ENCODE assay signal across 28 cellular contexts in genomic region chr7:109354552-109354951, GRCh38.
"Had no signal": no experiment of that assay in that cellular context is flagged by ENCODE, and none has a peak within 500 bp of the region (broad histone marks: within the 10 kb centered on the region; RNA-seq: fewer than 3 reads in every experiment).

No MANE protein-coding gene starts in this region.

- H3K4me3 ChIP-seq: neural progenitor cell, ovary, psoas muscle, right lobe of liver, sigmoid colon, stomach, thoracic aorta, thyroid gland, tibial nerve, upper lobe of left lung, vagina had no signal

- ATAC-seq: natural killer cell; psoas muscle; right cardiac atrium; right lobe of liver; stimulated activated effector memory CD8-positive, alpha-beta T cell treated with anti-CD3 and anti-CD28 coated beads, Interleukin-12 subunit alpha, Interleukin-12 subunit beta, amount 100 ng/mL, for 72 hours; stimulated activated naive B cell treated with anti-CD40 and anti-IgM and Interleukin-4, amounts not matched to agents 10 μg/mL and 1 μg/mL and 100 μg/mL, for 72 hours had no signal

- FAIRE-seq: urothelium cell line had no signal

- H3K4me1 ChIP-seq: neural progenitor cell, parathyroid adenoma, psoas muscle, right lobe of liver, sigmoid colon, stomach, thyroid gland, tibial nerve, upper lobe of left lung, vagina had no signal

- H3K9ac ChIP-seq: neural progenitor cell, parathyroid adenoma had no signal

- H3K9me3 Mint-ChIP-seq: nephron; neural progenitor cell; stimulated activated naive CD8-positive, alpha-beta T cell treated with anti-CD3 and anti-CD28 coated beads, Interleukin-15, Interleukin-2, amounts not matched to agents 100 ng/mL and 50 ng/mL, for 24 hours had no signal

- H3K36me3 ChIP-seq: neural progenitor cell, ovary, right lobe of liver, sigmoid colon, stomach, thoracic aorta, thyroid gland, tibial nerve, upper lobe of left lung, vagina had no signal

- H3K27ac ChIP-seq: ovary, parathyroid adenoma, psoas muscle, right lobe of liver, sigmoid colon, stomach, thoracic aorta, thyroid gland, tibial nerve, upper lobe of left lung, vagina had no signal

- H3K9me3 ChIP-seq: ovary, psoas muscle, right lobe of liver, sigmoid colon, stomach, thoracic aorta, thyroid gland, tibial nerve, upper lobe of left lung, vagina had no signal

- H3K27ac Mint-ChIP-seq: natural killer cell; nephron; progenitor cell of endocrine pancreas; stimulated activated effector memory CD8-positive, alpha-beta T cell treated with anti-CD3 and anti-CD28 coated beads, Interleukin-12 subunit alpha, Interleukin-12 subunit beta, amount 100 ng/mL, for 72 hours; stimulated activated naive B cell treated with anti-CD40 and anti-IgM and Interleukin-4, amounts not matched to agents 10 μg/mL and 1 μg/mL and 100 μg/mL, for 72 hours; stimulated activated naive CD8-positive, alpha-beta T cell treated with anti-CD3 and anti-CD28 coated beads, Interleukin-15, Interleukin-2, amounts not matched to agents 100 ng/mL and 50 ng/mL, for 24 hours had no signal

- H3K4me1 Mint-ChIP-seq: natural killer cell; nephron; neural progenitor cell; stimulated activated effector memory CD8-positive, alpha-beta T cell treated with anti-CD3 and anti-CD28 coated beads, Interleukin-12 subunit alpha, Interleukin-12 subunit beta, amount 100 ng/mL, for 72 hours; stimulated activated naive B cell treated with anti-CD40 and anti-IgM and Interleukin-4, amounts not matched to agents 10 μg/mL and 1 μg/mL and 100 μg/mL, for 72 hours had no signal

- H3K36me3 Mint-ChIP-seq: neural progenitor cell; stimulated activated effector memory CD8-positive, alpha-beta T cell treated with anti-CD3 and anti-CD28 coated beads, Interleukin-12 subunit alpha, Interleukin-12 subunit beta, amount 100 ng/mL, for 72 hours; stimulated activated naive B cell treated with anti-CD40 and anti-IgM and Interleukin-4, amounts not matched to agents 10 μg/mL and 1 μg/mL and 100 μg/mL, for 72 hours had no signal

- H3K4me3 Mint-ChIP-seq: natural killer cell; nephron; neural progenitor cell; stimulated activated effector memory CD8-positive, alpha-beta T cell treated with anti-CD3 and anti-CD28 coated beads, Interleukin-12 subunit alpha, Interleukin-12 subunit beta, amount 100 ng/mL, for 72 hours; stimulated activated naive B cell treated with anti-CD40 and anti-IgM and Interleukin-4, amounts not matched to agents 10 μg/mL and 1 μg/mL and 100 μg/mL, for 72 hours; stimulated activated naive CD8-positive, alpha-beta T cell treated with anti-CD3 and anti-CD28 coated beads, Interleukin-15, Interleukin-2, amounts not matched to agents 100 ng/mL and 50 ng/mL, for 24 hours had no signal

- DNase-seq: natural killer cell; occipital lobe; ovary; psoas muscle; right lobe of liver; sigmoid colon; small intestine; stimulated activated CD4-positive, alpha-beta T cell treated with anti-CD3 and anti-CD28 coated beads, Interleukin-15, amount 100 ng/mL, for 24 hours; stimulated activated CD4-positive, alpha-beta T cell treated with anti-CD3 and anti-CD28 coated beads, Interleukin-2, amount 100 ng/mL, for 24 hours; stimulated activated CD4-positive, alpha-beta T cell treated with anti-CD3 and anti-CD28 coated beads, Interleukin-2, amount 100 ng/mL, for 48 hours; stimulated activated CD4-positive, alpha-beta T cell treated with anti-CD3 and anti-CD28 coated beads, Interleukin-4, amount 100 ng/mL, for 24 hours; stimulated activated naive B cell treated with anti-CD40 and anti-IgM and Interleukin-4, amounts not matched to agents 10 μg/mL and 1 μg/mL and 100 μg/mL, for 72 hours; stimulated activated naive CD4-positive, alpha-beta T cell treated with Interleukin-2 at 50 U/mL for 16 hours; stomach; thyroid gland; trophoblast cell; upper lobe of left lung had no signal

- H3K27me3 Mint-ChIP-seq: progenitor cell of endocrine pancreas; stimulated activated naive B cell treated with anti-CD40 and anti-IgM and Interleukin-4, amounts not matched to agents 10 μg/mL and 1 μg/mL and 100 μg/mL, for 72 hours; stimulated activated naive CD8-positive, alpha-beta T cell treated with anti-CD3 and anti-CD28 coated beads, Interleukin-15, Interleukin-2, amounts not matched to agents 100 ng/mL and 50 ng/mL, for 24 hours had no signal
